In genomic region chr1:229273507-229274232, GRCh38 we compare ENCODE assay signal across 16 cellular contexts. TPM values are rescaled to one million over a fixed set of nuclear protein-coding genes. Genes with fewer than 3 reads are reported as not detected.
DNase-seq lines count a peak whose midpoint lies in the region; ATAC-seq and TF ChIP-seq lines count a peak whose summit lies in the region.
"Had no signal": no experiment of that assay in that cellular context is flagged by ENCODE, and none has a peak within 500 bp of the region (broad histone marks: within the 10 kb centered on the region; RNA-seq: fewer than 3 reads in every experiment).

No MANE protein-coding gene starts in this region.

- peak overlapping the region; percentile 95 for H3K4me3 Mint-ChIP-seq in progenitor cell of endocrine pancreas (ENCODE audit: low read depth)

- DNase-seq in DMS53 treated with DMSO at 0.1 percent for 48 hours (lab: John Stamatoyannopoulos, UW; ENCODE audit: unreplicated experiment), result peak; percentile 44
- DNase-seq in NCI-H2029 treated with DMSO at 0.1 percent for 48 hours (lab: John Stamatoyannopoulos, UW), result peak; percentile 16
- peak; percentile 29 for DNase-seq in fibroblast of the aortic adventitia (ENCODE audit: low read depth)
- no peak for DNase-seq in progenitor cell of endocrine pancreas (ENCODE audit: low spot score, unreplicated experiment)
- DNase-seq in NCI-H187 (lab: John Stamatoyannopoulos, UW), result no peak
- no peak for DNase-seq in left ventricle myocardium superior
- no peak for DNase-seq in putamen (ENCODE audit: low spot score)
- no peak for DNase-seq in SHP77 (lab: John Stamatoyannopoulos, UW)
- DNase-seq: activated CD8-positive, alpha-beta T cell treated with anti-CD3 and anti-CD28 coated beads, Interleukin-2, amount 10 ng/mL, durations not matched to agents 7 days and 5 days; activated gamma-delta T cell; C1 segment of cervical spinal cord; GDM1; NCI-H1048; NCI-H524; stimulated activated naive CD4-positive, alpha-beta T cell had no signal

- H3K4me1 Mint-ChIP-seq in progenitor cell of endocrine pancreas (ENCODE audit: low read depth), result peaks cover 35% of the 10 kb centered on the region

- H3K27me3 Mint-ChIP-seq in progenitor cell of endocrine pancreas, result no peaks in the 10 kb centered on the region

- intact Hi-C loops in left ventricle myocardium superior (cut with micrococcal nuclease), result no loop called here

- H3K4me3 ChIP-seq in fibroblast of the aortic adventitia (ENCODE audit: low read depth, low read length), result no peak overlapping the region
- H3K4me3 ChIP-seq: HAP-1 had no signal

- no peak for TF ChIP-seq CTCF in fibroblast of the aortic adventitia (IDR thresholded peaks at IDR 0.05; ENCODE audit: insufficient read depth, low read length)
- no peak for TF ChIP-seq CTCF in progenitor cell of endocrine pancreas (IDR thresholded peaks at IDR 0.05; ENCODE audit: unreplicated experiment)

- H3K27ac Mint-ChIP-seq in progenitor cell of endocrine pancreas, result peak overlapping the region; percentile 97
- H3K27ac Mint-ChIP-seq: activated CD8-positive, alpha-beta T cell treated with anti-CD3 and anti-CD28 coated beads, Interleukin-2, amount 10 ng/mL, durations not matched to agents 7 days and 5 days had no signal

- peaks cover 7% of the 10 kb centered on the region for H3K36me3 Mint-ChIP-seq in progenitor cell of endocrine pancreas (ENCODE audit: insufficient read depth)

- no peaks in the 10 kb centered on the region for H3K9me3 Mint-ChIP-seq in progenitor cell of endocrine pancreas (ENCODE audit: low read depth)

- no peak for ATAC-seq in left ventricle myocardium superior
- ATAC-seq: activated CD8-positive, alpha-beta T cell treated with anti-CD3 and anti-CD28 coated beads, Interleukin-2, amount 10 ng/mL, durations not matched to agents 7 days and 5 days had no signal

RNA-seq across cellular contexts. Expression of gene RAB4A, which starts 2.8 kb away (rescaled TPM):
- total RNA-seq in fibroblast of the aortic adventitia (ENCODE audit: low replicate concordance) (30.8 and 33.2 TPM in 2 replicates), progenitor cell of endocrine pancreas (127 and 130 TPM in 2 replicates), left ventricle myocardium superior (121 TPM)

Comparison
In these comparisons a context has a peak if more than half of its experiments do, and no peak if none do; other contexts are left out.
1. DNase-seq: peak in DMS53 treated with DMSO at 0.1 percent for 48 hours (single experiment), NCI-H2029 treated with DMSO at 0.1 percent for 48 hours (single experiment) and fibroblast of the aortic adventitia (single experiment); none in progenitor cell of endocrine pancreas (single experiment), NCI-H187 (0 of 2), left ventricle myocardium superior (single experiment), putamen (single experiment) and SHP77 (0 of 2).